ENCODE assay signal across 11 cellular contexts in genomic region chr1:35852241-35852640, GRCh38.
"Had no signal": no experiment of that assay in that cellular context is flagged by ENCODE, and none has a peak within 500 bp of the region (broad histone marks: within the 10 kb centered on the region; RNA-seq: fewer than 3 reads in every experiment).

No MANE protein-coding gene starts in this region.

- DNase-seq: activated B cell treated with CpG ODN at 0.5 μM for 24 hours; activated CD4-positive, alpha-beta T cell treated with anti-CD3 and anti-CD28 coated beads, Interleukin-2, amount 10 ng/mL, durations not matched to agents 24 days and 14 days; activated CD8-positive, alpha-beta memory T cell treated with anti-CD3 and anti-CD28 coated beads for 24 hours; activated naive CD4-positive, alpha-beta T cell treated with Interleukin-2 at 50 U/mL for 16 hours; activated naive CD8-positive, alpha-beta T cell treated with anti-CD3 and anti-CD28 coated beads, Interleukin-2, amount 50 U/mL, for 24 hours; effector memory CD8-positive, alpha-beta T cell; nephron progenitor cell; psoas muscle; T-helper 2 cell had no signal

- H3K4me3 Mint-ChIP-seq: activated B cell treated with CpG ODN at 0.5 μM for 24 hours; activated CD4-positive, alpha-beta T cell treated with anti-CD3 and anti-CD28 coated beads, Interleukin-2, amount 10 ng/mL, durations not matched to agents 24 days and 14 days; activated naive CD8-positive, alpha-beta T cell treated with anti-CD3 and anti-CD28 coated beads, Interleukin-2, amount 50 U/mL, for 24 hours; effector memory CD8-positive, alpha-beta T cell; nephron progenitor cell; type B pancreatic cell had no signal

- H3K27ac ChIP-seq: epithelial cell of prostate had no signal

- H3K9me3 ChIP-seq: psoas muscle had no signal

- H3K4me3 ChIP-seq: psoas muscle had no signal

- H3K27ac Mint-ChIP-seq: activated B cell treated with CpG ODN at 0.5 μM for 24 hours; activated CD4-positive, alpha-beta T cell treated with anti-CD3 and anti-CD28 coated beads, Interleukin-2, amount 10 ng/mL, durations not matched to agents 24 days and 14 days; activated naive CD8-positive, alpha-beta T cell treated with anti-CD3 and anti-CD28 coated beads, Interleukin-2, amount 50 U/mL, for 24 hours; effector memory CD8-positive, alpha-beta T cell; type B pancreatic cell had no signal

- H3K27me3 Mint-ChIP-seq: activated B cell treated with CpG ODN at 0.5 μM for 24 hours; activated CD4-positive, alpha-beta T cell treated with anti-CD3 and anti-CD28 coated beads, Interleukin-2, amount 10 ng/mL, durations not matched to agents 24 days and 14 days; activated naive CD8-positive, alpha-beta T cell treated with anti-CD3 and anti-CD28 coated beads, Interleukin-2, amount 50 U/mL, for 24 hours; effector memory CD8-positive, alpha-beta T cell; type B pancreatic cell had no signal

- H3K4me1 Mint-ChIP-seq: activated CD4-positive, alpha-beta T cell treated with anti-CD3 and anti-CD28 coated beads, Interleukin-2, amount 10 ng/mL, durations not matched to agents 24 days and 14 days; activated naive CD8-positive, alpha-beta T cell treated with anti-CD3 and anti-CD28 coated beads, Interleukin-2, amount 50 U/mL, for 24 hours; nephron progenitor cell had no signal

- H3K9me3 Mint-ChIP-seq: activated B cell treated with CpG ODN at 0.5 μM for 24 hours; activated CD4-positive, alpha-beta T cell treated with anti-CD3 and anti-CD28 coated beads, Interleukin-2, amount 10 ng/mL, durations not matched to agents 24 days and 14 days; activated naive CD8-positive, alpha-beta T cell treated with anti-CD3 and anti-CD28 coated beads, Interleukin-2, amount 50 U/mL, for 24 hours; effector memory CD8-positive, alpha-beta T cell; nephron progenitor cell; type B pancreatic cell had no signal

- ATAC-seq: activated naive CD8-positive, alpha-beta T cell treated with anti-CD3 and anti-CD28 coated beads, Interleukin-2, amount 50 U/mL, for 24 hours; effector memory CD8-positive, alpha-beta T cell had no signal
